8 cellular contexts compared by ENCODE assay signal in genomic region chr18:10526211-10526949, GRCh38. TPM values are rescaled to one million over a fixed set of nuclear protein-coding genes. Genes with fewer than 3 reads are reported as not detected.
DNase-seq lines count a peak whose midpoint lies in the region; ATAC-seq and TF ChIP-seq lines count a peak whose summit lies in the region.

No MANE protein-coding gene starts in this region.

- peak overlapping the region; percentile 96 for H3K27ac Mint-ChIP-seq in activated CD8-positive, alpha-beta memory T cell treated with anti-CD3 and anti-CD28 coated beads, Interleukin-2, amount 10 ng/mL, durations not matched to agents 7 days and 5 days

- H3K9me3 Mint-ChIP-seq in activated CD8-positive, alpha-beta memory T cell treated with anti-CD3 and anti-CD28 coated beads, Interleukin-2, amount 10 ng/mL, durations not matched to agents 7 days and 5 days (ENCODE audit: low read depth): no peaks in the 10 kb centered on the region

- CTCF ChIA-PET in activated CD8-positive, alpha-beta memory T cell treated with anti-CD3 and anti-CD28 coated beads, Interleukin-2, amount 10 ng/mL, durations not matched to agents 7 days and 5 days (lab: Charles Lee): interaction anchor here (1.0 to 1.2 kb wide), 2 partner anchors 8 to 27 kb away, joined by 3 read pairs; no protein-coding TSS in a partner anchor

- H3K4me1 Mint-ChIP-seq in activated CD8-positive, alpha-beta memory T cell treated with anti-CD3 and anti-CD28 coated beads, Interleukin-2, amount 10 ng/mL, durations not matched to agents 7 days and 5 days: peaks cover 46% of the 10 kb centered on the region

- TF ChIP-seq POLR2A in NB4 (IDR thresholded peaks at IDR 0.05; ENCODE audit: extremely low read depth, insufficient read length): no peak

- TF ChIP-seq CTCF in NB4 (IDR thresholded peaks at IDR 0.05; ENCODE audit: low read depth, low read length): no peak

- DNase-seq in NCI-H82 (lab: John Stamatoyannopoulos, UW): peak; percentile 59
- no peak for DNase-seq in NCI-H82 treated with DMSO at 0.1 percent for 48 hours (lab: John Stamatoyannopoulos, UW; ENCODE audit: unreplicated experiment)
- peak; percentile 72 for DNase-seq in NB4 (ENCODE audit: low read depth)
- DNase-seq in activated CD8-positive, alpha-beta memory T cell treated with anti-CD3 and anti-CD28 coated beads, Interleukin-2, amount 10 ng/mL, durations not matched to agents 7 days and 5 days: peak; percentile 78
- no peak for DNase-seq in epithelial cell of prostate (ENCODE audit: low read depth, low spot score)
- peak; percentile 45 for DNase-seq in myocyte (ENCODE audit: low read depth)
- DNase-seq in stimulated activated naive CD8-positive, alpha-beta T cell treated with anti-CD3 and anti-CD28 coated beads, Interleukin-15, Interleukin-2, amounts not matched to agents 100 U/mL and 50 U/mL, for 24 hours: peak; percentile 75

- H3K4me3 ChIP-seq in NB4 (ENCODE audit: low read depth, low read length): peak overlapping the region; percentile 99

- ATAC-seq in HG02588 (IDR thresholded peaks at IDR 0.05; ENCODE audit: unreplicated experiment): peak; percentile 60
- ATAC-seq in activated CD8-positive, alpha-beta memory T cell treated with anti-CD3 and anti-CD28 coated beads, Interleukin-2, amount 10 ng/mL, durations not matched to agents 7 days and 5 days: peak; percentile 80
- peak; percentile 70 for ATAC-seq in stimulated activated naive CD8-positive, alpha-beta T cell treated with anti-CD3 and anti-CD28 coated beads, Interleukin-15, Interleukin-2, amounts not matched to agents 100 U/mL and 50 U/mL, for 24 hours

- peaks cover 5% of the 10 kb centered on the region for H3K36me3 Mint-ChIP-seq in activated CD8-positive, alpha-beta memory T cell treated with anti-CD3 and anti-CD28 coated beads, Interleukin-2, amount 10 ng/mL, durations not matched to agents 7 days and 5 days

- peak overlapping the region; percentile 81 for H3K27ac ChIP-seq in epithelial cell of prostate

- H3K27me3 Mint-ChIP-seq in activated CD8-positive, alpha-beta memory T cell treated with anti-CD3 and anti-CD28 coated beads, Interleukin-2, amount 10 ng/mL, durations not matched to agents 7 days and 5 days: peaks cover 14% of the 10 kb centered on the region

- peak overlapping the region; percentile 94 for H3K4me3 Mint-ChIP-seq in activated CD8-positive, alpha-beta memory T cell treated with anti-CD3 and anti-CD28 coated beads, Interleukin-2, amount 10 ng/mL, durations not matched to agents 7 days and 5 days

RNA-seq across cellular contexts. Expression of gene NAPG, which starts 0.6 kb away (rescaled TPM):
- total RNA-seq in activated CD8-positive, alpha-beta memory T cell treated with anti-CD3 and anti-CD28 coated beads, Interleukin-2, amount 10 ng/mL, durations not matched to agents 7 days and 5 days: 10 to 100 TPM; 33.5 to 35.5 TPM
- total RNA-seq in myocyte: 34.0 and 39.3 TPM in 2 replicates
- polyA plus RNA-seq in myocyte (2012): 17.4 TPM

Comparison
In these comparisons a context has a peak if more than half of its experiments do, and no peak if none do; other contexts are left out.
1. DNase-seq: peak in NCI-H82 (single experiment), NB4 (single experiment), activated CD8-positive, alpha-beta memory T cell treated with anti-CD3 and anti-CD28 coated beads, Interleukin-2, amount 10 ng/mL, durations not matched to agents 7 days and 5 days (single experiment), myocyte (single experiment) and stimulated activated naive CD8-positive, alpha-beta T cell treated with anti-CD3 and anti-CD28 coated beads, Interleukin-15, Interleukin-2, amounts not matched to agents 100 U/mL and 50 U/mL, for 24 hours (single experiment); none in NCI-H82 treated with DMSO at 0.1 percent for 48 hours (single experiment) and epithelial cell of prostate (single experiment).
2. Peak in every context shown above with its lines, with median percentiles within 50 percentile points of each other: ATAC-seq.